In genomic region chr1:44810101-44810761, GRCh38 we compare ENCODE assay signal across 8 cellular contexts. TPM values are rescaled to one million over a fixed set of nuclear protein-coding genes. Genes with fewer than 3 reads are reported as not detected.
A peak's percentile ranks its signal among the peaks of the same experiment; 100 is the strongest.
DNase-seq lines count a peak whose midpoint lies in the region; ATAC-seq, FAIRE-seq and TF ChIP-seq lines count a peak whose summit lies in the region.

No MANE protein-coding gene starts in this region.

- no peaks in the 10 kb centered on the region for H3K9me3 Mint-ChIP-seq in T-helper 2 cell treated with Interferon-gamma antibody and Interleukin-4, amounts not matched to agents 5 μg/mL and 100 μg/mL, for 36 hours
- no peaks in the 10 kb centered on the region for H3K9me3 Mint-ChIP-seq in nephron

- H3K4me3 Mint-ChIP-seq in T-helper 2 cell treated with Interferon-gamma antibody and Interleukin-4, amounts not matched to agents 5 μg/mL and 100 μg/mL, for 36 hours, result peak overlapping the region; percentile 79
- H3K4me3 Mint-ChIP-seq in nephron, result peak overlapping the region; percentile 13 to 86 (median 81)

- peaks cover 66% of the 10 kb centered on the region for H3K4me1 Mint-ChIP-seq in T-helper 2 cell treated with Interferon-gamma antibody and Interleukin-4, amounts not matched to agents 5 μg/mL and 100 μg/mL, for 36 hours (ENCODE audit: low read depth)
- peaks cover 61% of the 10 kb centered on the region for H3K4me1 Mint-ChIP-seq in nephron

- no peaks in the 10 kb centered on the region for H3K27me3 Mint-ChIP-seq in T-helper 2 cell treated with Interferon-gamma antibody and Interleukin-4, amounts not matched to agents 5 μg/mL and 100 μg/mL, for 36 hours (ENCODE audit: low read depth)
- no peaks in the 10 kb centered on the region for H3K27me3 Mint-ChIP-seq in nephron (ENCODE audit: low read depth)

- no peak for ATAC-seq in HG03139 (IDR thresholded peaks at IDR 0.05; ENCODE audit: unreplicated experiment)

- no peak for TF ChIP-seq CTCF in nephron (IDR thresholded peaks at IDR 0.05; ENCODE audit: unreplicated experiment in 3 of 3)

- DNase-seq in GM18507 (ENCODE audit: extremely low spot score, insufficient read length, low read depth), result no peak
- DNase-seq in T-helper 2 cell treated with Interferon-gamma antibody and Interleukin-4, amounts not matched to agents 5 μg/mL and 100 μg/mL, for 36 hours (ENCODE audit: low spot score), result peak; percentile 35
- DNase-seq in effector CD4-positive, alpha-beta T cell, result peak; percentile 28
- no peak for DNase-seq in NOMO-1 (lab: John Stamatoyannopoulos, UW; ENCODE audit: unreplicated experiment in 2 of 2)
- DNase-seq in GM12892 (ENCODE audit: insufficient read length), result no peak
- no peak for DNase-seq in OCI-M1 (lab: John Stamatoyannopoulos, UW)

- peak overlapping the region; percentile 99 for H3K27ac Mint-ChIP-seq in T-helper 2 cell treated with Interferon-gamma antibody and Interleukin-4, amounts not matched to agents 5 μg/mL and 100 μg/mL, for 36 hours
- H3K27ac Mint-ChIP-seq in nephron, result peak overlapping the region; percentile 99

- FAIRE-seq in GM18507 (lab: Jason Lieb, UNC), result peak; percentile 65
- no peak for FAIRE-seq in GM12892 (lab: Jason Lieb, UNC)

- H3K36me3 Mint-ChIP-seq in T-helper 2 cell treated with Interferon-gamma antibody and Interleukin-4, amounts not matched to agents 5 μg/mL and 100 μg/mL, for 36 hours (ENCODE audit: low read depth), result peaks cover 52% of the 10 kb centered on the region
- H3K36me3 Mint-ChIP-seq in nephron (ENCODE audit: low read depth), result peaks cover 23% of the 10 kb centered on the region

- TF ChIP-seq POLR2A in GM12892 (IDR thresholded peaks at IDR 0.05; ENCODE audit: low read depth, low read length), result no peak

RNA-seq across cellular contexts. Expression of gene BTBD19, which starts 1.9 kb away (rescaled TPM):
- 1.4 TPM for polyA plus RNA-seq in GM12892 (2012; ENCODE audit: missing spikeins)

RNA-seq across cellular contexts. Expression of gene DYNLT4, which starts 3.1 kb away (rescaled TPM):
- polyA plus RNA-seq in GM12892 (2012; ENCODE audit: missing spikeins), result not detected

RNA-seq across cellular contexts. Expression of gene PLK3, which starts 10.1 kb away (rescaled TPM):
- 14.4 TPM for polyA plus RNA-seq in GM12892 (2012; ENCODE audit: missing spikeins)

RNA-seq across cellular contexts. Expression of gene BEST4, which starts 22.3 kb away (rescaled TPM):
- 0.72 TPM for polyA plus RNA-seq in GM12892 (2012; ENCODE audit: missing spikeins)

RNA-seq across cellular contexts. Expression of gene PTCH2, which starts 32.8 kb away (rescaled TPM):
- 0.11 TPM for polyA plus RNA-seq in GM12892 (2012; ENCODE audit: missing spikeins)

Comparison
In these comparisons a context has a peak if more than half of its experiments do, and no peak if none do; other contexts are left out.
1. DNase-seq: peak in T-helper 2 cell treated with Interferon-gamma antibody and Interleukin-4, amounts not matched to agents 5 μg/mL and 100 μg/mL, for 36 hours (single experiment) and effector CD4-positive, alpha-beta T cell (single experiment); none in GM18507 (single experiment), NOMO-1 (0 of 2), GM12892 (single experiment) and OCI-M1 (single experiment).